Comparison of ENCODE assay signal across 19 cellular contexts in the genomic region with DNA sequence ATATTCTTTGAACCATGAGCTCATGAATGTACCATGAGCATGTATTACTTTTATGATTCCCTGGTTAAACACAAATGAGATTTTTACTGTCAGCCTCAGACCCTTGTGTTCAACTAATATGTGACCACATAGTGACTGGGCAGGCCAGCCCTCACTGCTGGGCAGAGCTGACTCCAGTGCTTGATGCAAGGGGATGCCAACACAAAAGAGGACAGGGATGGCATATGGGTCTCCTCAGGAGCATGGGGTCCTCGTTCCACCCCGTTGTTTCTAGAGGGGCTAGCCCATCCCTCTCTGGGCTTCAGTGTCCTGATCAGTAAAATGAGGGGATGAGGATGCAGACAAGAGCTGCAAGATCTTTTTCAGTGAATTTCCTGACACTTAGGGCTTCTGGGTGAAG.
"Had no signal": no experiment of that assay in that cellular context is flagged by ENCODE, and none has a peak within 500 bp of the region (broad histone marks: within the 10 kb centered on the region; RNA-seq: fewer than 3 reads in every experiment).

No MANE protein-coding gene starts in this region.

- H3K4me3 ChIP-seq: coronary artery, esophagus muscularis mucosa, ovary, sigmoid colon, spleen, thoracic aorta had no signal

- H3K27ac ChIP-seq: coronary artery, esophagus muscularis mucosa, ovary, sigmoid colon, spleen, thoracic aorta had no signal

- H3K27ac Mint-ChIP-seq: activated naive CD4-positive, alpha-beta T cell treated with anti-CD3 and anti-CD28 coated beads, Interleukin-2, amount 10 ng/mL, durations not matched to agents 7 days and 5 days; memory B cell; nephron; T-helper 2 cell treated with Interferon-gamma antibody and Interleukin-4, amounts not matched to agents 5 μg/mL and 100 μg/mL, for 36 hours had no signal

- H3K27me3 ChIP-seq: esophagus muscularis mucosa, ovary, sigmoid colon, spleen had no signal

- H3K4me1 ChIP-seq: sigmoid colon had no signal

- ATAC-seq: activated CD4-positive, CD25-positive, alpha-beta regulatory T cell treated with anti-CD3 and anti-CD28 coated beads, Interleukin-2, amount 50 U/mL, for 24 hours; left ventricle myocardium superior had no signal

- H3K4me3 Mint-ChIP-seq: activated naive CD4-positive, alpha-beta T cell treated with anti-CD3 and anti-CD28 coated beads, Interleukin-2, amount 10 ng/mL, durations not matched to agents 7 days and 5 days; memory B cell; nephron; T-helper 2 cell treated with Interferon-gamma antibody and Interleukin-4, amounts not matched to agents 5 μg/mL and 100 μg/mL, for 36 hours had no signal

- H3K36me3 ChIP-seq: ovary had no signal

- H3K9me3 ChIP-seq: esophagus muscularis mucosa, ovary, sigmoid colon, spleen, thoracic aorta had no signal

- DNase-seq: activated CD4-positive, alpha-beta T cell treated with anti-CD3 and anti-CD28 coated beads, Interleukin-2, amount 50 U/mL, for 4 hours; activated naive CD4-positive, alpha-beta T cell treated with anti-CD3 and anti-CD28 coated beads, Interleukin-2, amount 10 ng/mL, durations not matched to agents 7 days and 5 days; activated T-cell treated with anti-CD3 and anti-CD28 coated beads for 4 hours; central memory CD4-positive, alpha-beta T cell; effector CD4-positive, alpha-beta T cell; hypothalamus; left ventricle myocardium superior; ovary; spleen; stimulated activated CD4-positive, alpha-beta T cell treated with anti-CD3 and anti-CD28 coated beads, Interleukin-1b, Interleukin-23, amount 100 ng/mL, for 48 hours; SW 1271 had no signal

- H3K9me3 Mint-ChIP-seq: activated naive CD4-positive, alpha-beta T cell treated with anti-CD3 and anti-CD28 coated beads, Interleukin-2, amount 10 ng/mL, durations not matched to agents 7 days and 5 days; nephron; T-helper 2 cell treated with Interferon-gamma antibody and Interleukin-4, amounts not matched to agents 5 μg/mL and 100 μg/mL, for 36 hours had no signal

- H3K27me3 Mint-ChIP-seq: memory B cell had no signal
